In genomic region chr17:3603870-3604259, GRCh38 we compare ENCODE assay signal across 23 cellular contexts. TPM values are rescaled to one million over a fixed set of nuclear protein-coding genes. Genes with fewer than 3 reads are reported as not detected.
DNase-seq lines count a peak whose midpoint lies in the region; ATAC-seq and TF ChIP-seq lines count a peak whose summit lies in the region.
"Had no signal": no experiment of that assay in that cellular context is flagged by ENCODE, and none has a peak within 500 bp of the region (broad histone marks: within the 10 kb centered on the region; RNA-seq: fewer than 3 reads in every experiment).

No MANE protein-coding gene starts in this region.

- 100% methylated on average over 3 of the region's 4 CpGs; no CpG with 5 or more reads in 1 of the 2 experiments for WGBS in IMR-90 (ENCODE audit: extremely low coverage in 2 of 2, insufficient read length in 1 of 2), 2 experiments
- WGBS in mesenchymal stem cell, result 96% methylated on average over 4 of the region's 4 CpGs

- CTCF ChIA-PET in IMR-90 (lab: Yijun Ruan, JAX), result no interaction called here

- TF ChIP-seq RAD21 in IMR-90 (IDR thresholded peaks at IDR 0.05; ENCODE audit: low read length), result no peak

- TF ChIP-seq CTCF in IMR-90 (conservative IDR thresholded peaks at IDR 0.05; ENCODE audit: low read depth, low read length) (no peak), chondrocyte (IDR thresholded peaks at IDR 0.05) (no peak)

- peak overlapping the region; percentile 82 for H2AK9ac ChIP-seq in IMR-90 (replicated peaks; ENCODE audit: low read depth, low read length, poor library complexity)

- peaks cover 3% of the 10 kb centered on the region; the same call in 1 of the 2 replicates for H4K20me1 ChIP-seq in IMR-90 (ENCODE audit: insufficient read depth, low read length)

- no peak overlapping the region for H4K5ac ChIP-seq in IMR-90 (ENCODE audit: low read depth, low read length)

- in situ Hi-C loops in IMR-90 (cut with MboI; ENCODE audit: low sequenced_read_pairs), result no loop called here

- H3K4me1 ChIP-seq in IMR-90 (ENCODE audit: control insufficient read depth, insufficient read depth, low read length) (peaks cover 4% of the 10 kb centered on the region), mesenchymal stem cell (ENCODE audit: control insufficient read depth, insufficient read depth, low read depth, low read length) (peaks cover 10% of the 10 kb centered on the region)
- H3K4me1 ChIP-seq: BLaER1 treated with 17β-estradiol and CSF1 and Interleukin-3, amounts not matched to agents 10 nM and 100 nM had no signal

- H3K4me3 Mint-ChIP-seq in chondrocyte (ENCODE audit: unreplicated experiment), result no peak overlapping the region
- no peak overlapping the region for H3K4me3 Mint-ChIP-seq in activated naive CD8-positive, alpha-beta T cell treated with anti-CD3 and anti-CD28 coated beads, Interleukin-2, amount 50 U/mL, for 24 hours
- H3K4me3 Mint-ChIP-seq: CD4-positive, alpha-beta T cell had no signal

- H2BK15ac ChIP-seq in IMR-90 (ENCODE audit: low read depth, low read length) (no peak overlapping the region), mesenchymal stem cell (ENCODE audit: low read depth, poor library complexity, severe bottlenecking) (no peak overlapping the region)

- H2AFZ ChIP-seq in IMR-90 (replicated peaks; ENCODE audit: low read length, poor library complexity) (no peak overlapping the region), mesenchymal stem cell (ENCODE audit: low read depth, low read length) (no peak overlapping the region)
- H2AFZ ChIP-seq: GM23248 had no signal

- intact Hi-C loops in IMR-90 (cut with micrococcal nuclease), result no loop called here

- H3K9me3 Mint-ChIP-seq in chondrocyte (ENCODE audit: low read depth), result no peaks in the 10 kb centered on the region
- H3K9me3 Mint-ChIP-seq in activated naive CD8-positive, alpha-beta T cell treated with anti-CD3 and anti-CD28 coated beads, Interleukin-2, amount 50 U/mL, for 24 hours, result no peaks in the 10 kb centered on the region
- H3K9me3 Mint-ChIP-seq: CD4-positive, alpha-beta T cell had no signal

- H3K79me1 ChIP-seq in IMR-90 (ENCODE audit: low read depth in 1 of 2, low read length in 2 of 2) (no peaks in the 10 kb centered on the region; a peak in 2 of 4 replicates), mesenchymal stem cell (replicated peaks; ENCODE audit: low read length, poor library complexity, severe bottlenecking) (no peaks in the 10 kb centered on the region)

- dilution Hi-C loops in IMR-90 (cut with HindIII; ENCODE audit: low sequenced_read_pairs, unreplicated experiment), result no loop called here

- H3K4me1 Mint-ChIP-seq in chondrocyte (ENCODE audit: low read depth), result no peaks in the 10 kb centered on the region
- no peaks in the 10 kb centered on the region for H3K4me1 Mint-ChIP-seq in activated naive CD8-positive, alpha-beta T cell treated with anti-CD3 and anti-CD28 coated beads, Interleukin-2, amount 50 U/mL, for 24 hours

- H2BK5ac ChIP-seq in IMR-90 (ENCODE audit: low read depth, low read length, poor library complexity, severe bottlenecking) (no peak overlapping the region), mesenchymal stem cell (ENCODE audit: low read depth, low read length, poor library complexity, severe bottlenecking) (no peak overlapping the region)

- H2AK5ac ChIP-seq in IMR-90 (ENCODE audit: low read depth, low read length) (no peak overlapping the region), mesenchymal stem cell (ENCODE audit: low read length, severe bottlenecking) (no peak overlapping the region)

- H3K4me2 ChIP-seq in IMR-90 (ENCODE audit: low read depth, low read length) (no peak overlapping the region), mesenchymal stem cell (ENCODE audit: low read length, poor library complexity, severe bottlenecking) (no peak overlapping the region)
- H3K4me2 ChIP-seq: A549; BLaER1 treated with 17β-estradiol and CSF1 and Interleukin-3, amounts not matched to agents 10 nM and 100 nM had no signal

- no peak overlapping the region for H3K27ac ChIP-seq in IMR-90 (ENCODE audit: insufficient read depth, low read length)
- H3K27ac ChIP-seq in epithelial cell of prostate, result peak overlapping the region; percentile 75
- H3K27ac ChIP-seq in mesenchymal stem cell (ENCODE audit: low read length, poor library complexity, severe bottlenecking), result no peak overlapping the region
- H3K27ac ChIP-seq: A549; BLaER1 treated with 17β-estradiol and CSF1 and Interleukin-3, amounts not matched to agents 10 nM and 100 nM; GM23248; SK-N-MC had no signal

- no peak overlapping the region for H3K27ac Mint-ChIP-seq in chondrocyte (ENCODE audit: unreplicated experiment)
- no peak overlapping the region for H3K27ac Mint-ChIP-seq in activated naive CD8-positive, alpha-beta T cell treated with anti-CD3 and anti-CD28 coated beads, Interleukin-2, amount 50 U/mL, for 24 hours
- H3K27ac Mint-ChIP-seq: CD4-positive, alpha-beta T cell had no signal

- H3K9me1 ChIP-seq in IMR-90 (ENCODE audit: insufficient read depth, low read length), result peaks cover 5% of the 10 kb centered on the region; the same call in 1 of the 2 replicates

- H3K14ac ChIP-seq in IMR-90 (replicated peaks; ENCODE audit: low read depth, low read length) (no peak overlapping the region), mesenchymal stem cell (ENCODE audit: low read length in 2 of 2) (no peak overlapping the region)

- ATAC-seq in IMR-90 (ENCODE audit: low read depth) (peak; percentile 27), GM21723 (IDR thresholded peaks at IDR 0.05; ENCODE audit: unreplicated experiment) (no peak)
- ATAC-seq in activated naive CD8-positive, alpha-beta T cell treated with anti-CD3 and anti-CD28 coated beads, Interleukin-2, amount 50 U/mL, for 24 hours, result no peak

- no peak for TF ChIP-seq POLR2A in IMR-90 (IDR thresholded peaks at IDR 0.05; ENCODE audit: low read depth, low read length)

- BruUV-seq in IMR-90 (replicated peaks; lab: Mats Ljungman, UMichigan), result no TSS peak

- H3K27me3 ChIP-seq in IMR-90 (ENCODE audit: control insufficient read depth, insufficient read depth, low read length) (no peaks in the 10 kb centered on the region), mesenchymal stem cell (ENCODE audit: control insufficient read depth in 1 of 2, insufficient read depth in 1 of 2, low read length in 2 of 2) (no peaks in the 10 kb centered on the region)
- H3K27me3 ChIP-seq: BLaER1 treated with 17β-estradiol and CSF1 and Interleukin-3, amounts not matched to agents 10 nM and 100 nM had no signal

- H3K18ac ChIP-seq in IMR-90 (ENCODE audit: low read depth, low read length) (no peak overlapping the region), mesenchymal stem cell (ENCODE audit: low read depth in 1 of 2, low read length in 2 of 2) (no peak overlapping the region)

- DNase-seq in EL (peak; percentile 11), IMR-90 (no peak), epithelial cell of prostate (ENCODE audit: low read depth, low spot score) (no peak), mesenchymal stem cell (no peak), chondrocyte (ENCODE audit: low spot score) (no peak)
- no peak for DNase-seq in activated naive CD8-positive, alpha-beta T cell treated with anti-CD3 and anti-CD28 coated beads, Interleukin-2, amount 50 U/mL, for 24 hours
- DNase-seq: AML-193; CD4-positive, alpha-beta T cell; H7; KBM-7; NCI-H1105 treated with DMSO at 0.1 percent for 48 hours; NCI-H2029; NCI-H446; NCI-H524 treated with DMSO at 0.1 percent for 48 hours; NCI-H774; NK-92 treated with Interleukin-12 subunit alpha and Interleukin-12 subunit beta, amount 100 ng/mL, for 24 hours; RPMI8226; SIG-M5 had no signal

- H3K9me3 ChIP-seq in IMR-90 (ENCODE audit: control insufficient read depth, insufficient read depth, low read length) (no peaks in the 10 kb centered on the region), mesenchymal stem cell (ENCODE audit: control insufficient read depth, low read length) (no peaks in the 10 kb centered on the region)
- H3K9me3 ChIP-seq: A549; BLaER1 treated with 17β-estradiol and CSF1 and Interleukin-3, amounts not matched to agents 10 nM and 100 nM had no signal

- H3K56ac ChIP-seq in IMR-90 (ENCODE audit: extremely low read depth, insufficient read depth, low read length), result no peak overlapping the region

- H3K36me3 ChIP-seq in IMR-90 (ENCODE audit: control insufficient read depth, insufficient read depth, low read length) (peaks cover 7% of the 10 kb centered on the region), mesenchymal stem cell (ENCODE audit: control insufficient read depth in 1 of 2, insufficient read depth in 2 of 2, low read depth in 1 of 2, low read length in 2 of 2) (peaks cover 18 to 35% of the 10 kb centered on the region in 2 experiments)

- H4K8ac ChIP-seq in IMR-90 (ENCODE audit: low read depth in 2 of 2, low read length in 2 of 2) (no peak overlapping the region), mesenchymal stem cell (ENCODE audit: low read length) (peak overlapping the region; percentile 55)

- H3K23ac ChIP-seq in IMR-90 (ENCODE audit: low read depth, low read length) (no peak overlapping the region), mesenchymal stem cell (ENCODE audit: low read length in 2 of 2) (no peak overlapping the region)

- no peak overlapping the region for H2BK20ac ChIP-seq in IMR-90 (ENCODE audit: low read depth, low read length)

- H3K4ac ChIP-seq in IMR-90 (ENCODE audit: low read depth, low read length) (no peak overlapping the region), mesenchymal stem cell (ENCODE audit: low read depth in 1 of 2, low read length in 2 of 2) (no peak overlapping the region)

- H2BK120ac ChIP-seq in IMR-90 (ENCODE audit: low read depth, low read length), result no peak overlapping the region
- H2BK120ac ChIP-seq in mesenchymal stem cell (ENCODE audit: low read depth, low read length), result no peak overlapping the region

- H3K9ac ChIP-seq in IMR-90 (ENCODE audit: low read depth, low read length) (no peak overlapping the region), mesenchymal stem cell (ENCODE audit: low read length) (no peak overlapping the region)
- H3K9ac ChIP-seq: BLaER1 treated with 17β-estradiol and CSF1 and Interleukin-3, amounts not matched to agents 10 nM and 100 nM; GM23248 had no signal

- H3K4me3 ChIP-seq in IMR-90 (ENCODE audit: insufficient read depth, low read depth, low read length) (no peak overlapping the region), mesenchymal stem cell (ENCODE audit: insufficient read depth in 1 of 2, low read depth in 1 of 2, low read length in 2 of 2) (no peak overlapping the region)
- H3K4me3 ChIP-seq: A549; BLaER1 treated with 17β-estradiol and CSF1 and Interleukin-3, amounts not matched to agents 10 nM and 100 nM; GM23248; SK-N-MC had no signal

- H3K27me3 Mint-ChIP-seq in chondrocyte (ENCODE audit: low read depth), result no peaks in the 10 kb centered on the region
- no peaks in the 10 kb centered on the region for H3K27me3 Mint-ChIP-seq in activated naive CD8-positive, alpha-beta T cell treated with anti-CD3 and anti-CD28 coated beads, Interleukin-2, amount 50 U/mL, for 24 hours
- H3K27me3 Mint-ChIP-seq: CD4-positive, alpha-beta T cell had no signal

- H2BK12ac ChIP-seq in mesenchymal stem cell (ENCODE audit: low read length in 2 of 2), result no peak overlapping the region

- no peak overlapping the region for H4K91ac ChIP-seq in IMR-90 (ENCODE audit: insufficient read depth, low read depth, low read length)
- no peak overlapping the region for H4K91ac ChIP-seq in mesenchymal stem cell (ENCODE audit: low read length)

- POLR2A ChIA-PET in IMR-90 (lab: Charles Lee; ENCODE audit: unreplicated experiment), result no interaction called here

- H3K36me3 Mint-ChIP-seq in chondrocyte (ENCODE audit: low read depth), result peaks cover 7% of the 10 kb centered on the region
- peaks cover 2% of the 10 kb centered on the region for H3K36me3 Mint-ChIP-seq in activated naive CD8-positive, alpha-beta T cell treated with anti-CD3 and anti-CD28 coated beads, Interleukin-2, amount 50 U/mL, for 24 hours (ENCODE audit: low read depth)

RNA-seq across cellular contexts. Expression of gene TRPV1, which starts 5.3 kb away (rescaled TPM):
- total RNA-seq in IMR-90 (2012; rRNA removed) (0.28 and 0.54 TPM in 2 replicates), chondrocyte (2.2 to 4.8 TPM (median 3.1 TPM) in 3 replicates)
- 1.5 and 1.9 TPM in 2 replicates for polyA plus RNA-seq in IMR-90 (2012; rRNA removed)
- polyA plus RNA-seq in IMR-90 (2012; cell fraction: cytosol; rRNA removed), result 0.74 and 0.99 TPM in 2 replicates
- 14.3 and 14.8 TPM in 2 replicates for polyA plus RNA-seq in IMR-90 (2012; cell fraction: nucleus; rRNA removed; ENCODE audit: low replicate concordance)
- 0.48 TPM for polyA plus RNA-seq in mesenchymal stem cell (2013, experiment 1 of 2)
- 0.51 TPM for polyA plus RNA-seq in mesenchymal stem cell (2013, experiment 2 of 2)

RNA-seq across cellular contexts. Expression of gene SHPK, which starts 32.2 kb away (rescaled TPM):
- 12.8 and 14.3 TPM in 2 replicates for total RNA-seq in IMR-90 (2012; rRNA removed)
- polyA plus RNA-seq in IMR-90 (2012; rRNA removed), result 10.7 and 11.1 TPM in 2 replicates
- 7.5 and 9.2 TPM in 2 replicates for polyA plus RNA-seq in IMR-90 (2012; cell fraction: cytosol; rRNA removed)
- polyA plus RNA-seq in IMR-90 (2012; cell fraction: nucleus; rRNA removed; ENCODE audit: low replicate concordance), result 20.4 and 20.5 TPM in 2 replicates
- polyA plus RNA-seq in mesenchymal stem cell (2013, experiment 1 of 2), result 7.4 TPM
- 7.5 TPM for polyA plus RNA-seq in mesenchymal stem cell (2013, experiment 2 of 2)
- total RNA-seq in chondrocyte, result 5.6 to 6.1 TPM (median 5.9 TPM) in 3 replicates

RNA-seq across cellular contexts. Expression of gene CTNS, which starts 32.7 kb away (rescaled TPM):
- total RNA-seq in IMR-90 (2012; rRNA removed) (4.7 and 6.9 TPM in 2 replicates), chondrocyte (14.4 to 18.4 TPM (median 17.8 TPM) in 3 replicates)
- 4.7 and 5.3 TPM in 2 replicates for polyA plus RNA-seq in IMR-90 (2012; rRNA removed)
- 3.1 and 5.1 TPM in 2 replicates for polyA plus RNA-seq in IMR-90 (2012; cell fraction: cytosol; rRNA removed)
- 8.7 and 9.4 TPM in 2 replicates for polyA plus RNA-seq in IMR-90 (2012; cell fraction: nucleus; rRNA removed; ENCODE audit: low replicate concordance)
- polyA plus RNA-seq in mesenchymal stem cell (2013, experiment 1 of 2), result 28.5 TPM
- 28.1 TPM for polyA plus RNA-seq in mesenchymal stem cell (2013, experiment 2 of 2)

RNA-seq across cellular contexts. Expression of gene TRPV3, which starts 46.3 kb away (rescaled TPM):
- total RNA-seq in IMR-90 (2012; rRNA removed), result under 0.01 and 0.18 TPM in 2 replicates
- 0.10 and 0.26 TPM in 2 replicates for polyA plus RNA-seq in IMR-90 (2012; rRNA removed)
- polyA plus RNA-seq in IMR-90 (2012; cell fraction: cytosol; rRNA removed), result 0.03 and 0.14 TPM in 2 replicates
- 0.59 and 1.5 TPM in 2 replicates for polyA plus RNA-seq in IMR-90 (2012; cell fraction: nucleus; rRNA removed; ENCODE audit: low replicate concordance)
- 0.22 TPM for polyA plus RNA-seq in mesenchymal stem cell (2013, experiment 1 of 2)
- 0.21 TPM for polyA plus RNA-seq in mesenchymal stem cell (2013, experiment 2 of 2)
- 0.27 to 0.74 TPM in 2 of 3 replicates, not detected in the other for total RNA-seq in chondrocyte
